In the genomic region with DNA sequence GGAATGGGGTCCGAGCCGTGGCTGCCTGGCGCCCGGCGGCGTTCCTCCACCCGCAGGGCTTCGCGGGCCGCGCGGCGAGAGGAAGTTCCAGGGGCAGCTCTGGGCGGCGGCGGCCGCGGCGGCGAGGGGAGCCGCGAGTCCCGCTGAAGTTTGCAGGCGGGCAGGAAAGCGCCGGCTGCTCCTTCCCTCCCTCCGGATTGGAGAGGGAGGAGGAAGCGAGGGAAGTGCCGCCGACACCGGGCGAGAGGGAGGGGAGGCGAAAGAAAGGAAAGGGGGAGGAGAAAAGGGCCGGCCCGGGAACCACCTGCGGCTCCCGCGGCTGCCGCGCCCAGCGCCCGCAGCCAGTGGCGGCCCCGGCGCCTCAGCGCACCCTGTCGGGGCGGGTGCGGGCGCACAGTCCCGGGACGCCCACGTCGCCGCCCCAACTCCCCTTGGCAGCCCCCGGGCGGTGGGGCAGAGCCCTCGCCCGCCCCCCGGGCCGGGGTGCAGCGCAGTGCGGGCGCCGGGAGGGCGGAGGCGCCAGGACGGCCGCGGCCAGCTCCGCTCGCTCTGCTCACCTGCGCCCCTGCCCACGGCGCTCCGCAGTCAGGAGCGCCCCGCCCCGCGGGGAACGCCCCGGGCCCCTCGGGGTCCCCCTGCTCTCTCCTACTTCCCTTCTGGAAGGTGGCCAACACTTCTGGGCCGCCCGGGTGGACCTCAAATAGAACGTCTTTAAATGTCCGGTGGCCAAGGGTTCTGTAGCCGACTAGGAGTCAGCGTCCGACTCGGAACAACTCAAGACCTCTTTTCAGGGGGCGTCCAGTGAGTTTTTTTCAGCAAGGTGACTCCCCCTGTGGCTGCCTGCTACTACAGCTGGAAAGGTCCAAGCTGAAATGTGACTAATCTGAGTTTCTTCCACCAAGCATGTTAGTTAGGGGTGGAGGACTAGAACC, we compare ENCODE assay signal across 8 cellular contexts.
DNase-seq lines count a peak whose midpoint lies in the region; ATAC-seq and TF ChIP-seq lines count a peak whose summit lies in the region.

No MANE protein-coding gene starts in this region.

- H3K27ac ChIP-seq in aorta (ENCODE audit: low read depth in 1 of 2, low read length in 2 of 2), result no peak overlapping the region

- peak; percentile 44 for ATAC-seq in HG03521 (IDR thresholded peaks at IDR 0.05; ENCODE audit: unreplicated experiment)
- peak; percentile 55 for ATAC-seq in aorta (ENCODE audit: low FRiP score)

- peak overlapping the region; percentile 92 for H3K4me3 Mint-ChIP-seq in neural crest cell

- intact Hi-C loops in aorta (cut with DNase I), result loop anchor here (5.0 kb wide), 3 partner anchors 74 to 101 kb away; a partner anchor contains a TSS

- WGBS in aorta, 2 donors, result 1 to 2% methylated on average over 38 to 92 of the region's 92 CpGs

- peak overlapping the region; percentile 74 for H3K4me3 ChIP-seq in NT2/D1 (ENCODE audit: insufficient read length, low read depth)
- peak overlapping the region; percentile 65 to 78 for H3K4me3 ChIP-seq in aorta (ENCODE audit: low read length in 2 of 2)

- H3K27me3 ChIP-seq in NT2/D1 (ENCODE audit: insufficient read depth, insufficient read length) (no peaks in the 10 kb centered on the region), aorta (ENCODE audit: control insufficient read depth in 1 of 2, insufficient read depth in 2 of 2, low read length in 1 of 2) (no peaks in the 10 kb centered on the region)

- DNase-seq in DMS153 (lab: John Stamatoyannopoulos, UW) (peak; percentile 70), GM20000 (ENCODE audit: low spot score) (peak; percentile 84), NT2/D1 (ENCODE audit: low read depth, low spot score) (peak; percentile 54), germinal center (ENCODE audit: low spot score) (peak; percentile 67), neural crest cell (ENCODE audit: low read depth, low spot score) (peak; percentile 49), aorta (peak; percentile 79 to 85)
- DNase-seq in activated effector memory CD4-positive, alpha-beta T cell treated with Interleukin-2 at 50 U/mL for 16 hours, result peak; percentile 5

- no peaks in the 10 kb centered on the region for H3K4me1 ChIP-seq in NT2/D1 (ENCODE audit: insufficient read depth, insufficient read length)
- no peaks in the 10 kb centered on the region for H3K4me1 ChIP-seq in aorta (ENCODE audit: control insufficient read depth in 1 of 2, insufficient read depth in 2 of 2, low read length in 2 of 2)

- H3K27ac Mint-ChIP-seq in neural crest cell (ENCODE audit: unreplicated experiment), result no peak overlapping the region

- no peak for TF ChIP-seq CTCF in GM20000 (IDR thresholded peaks at IDR 0.05; ENCODE audit: extremely low read depth, missing control alignments)
- no peak for TF ChIP-seq CTCF in neural crest cell (conservative IDR thresholded peaks at IDR 0.05)

- H3K36me3 ChIP-seq in NT2/D1 (ENCODE audit: insufficient read depth, insufficient read length, low read length), result no peaks in the 10 kb centered on the region
- H3K36me3 ChIP-seq in aorta (ENCODE audit: control insufficient read depth in 1 of 2, insufficient read depth in 2 of 2, low read length in 1 of 2), result no peaks in the 10 kb centered on the region

- H3K27me3 Mint-ChIP-seq in neural crest cell (ENCODE audit: low read depth), result peaks cover 27% of the 10 kb centered on the region

- H3K36me3 Mint-ChIP-seq in neural crest cell (ENCODE audit: low read depth), result no peaks in the 10 kb centered on the region

- peak overlapping the region; percentile 89 for H3K9ac ChIP-seq in NT2/D1 (ENCODE audit: insufficient read length, low read depth)

- H3K9me3 Mint-ChIP-seq in neural crest cell, result no peaks in the 10 kb centered on the region

- no peaks in the 10 kb centered on the region for H3K9me3 ChIP-seq in NT2/D1 (ENCODE audit: insufficient read depth, low read length)
- H3K9me3 ChIP-seq in aorta (ENCODE audit: control insufficient read depth, low read length), result no peaks in the 10 kb centered on the region

- peaks cover 13% of the 10 kb centered on the region for H3K4me1 Mint-ChIP-seq in neural crest cell

Comparison
In these comparisons a context has a peak if more than half of its experiments do, and no peak if none do; other contexts are left out.
1. DNase-seq: peak in every context shown above with its lines; median percentile 84 in GM20000; 82 in aorta; 70 in DMS153; 67 in germinal center; 54 in NT2/D1; 49 in neural crest cell; 5 in activated effector memory CD4-positive, alpha-beta T cell treated with Interleukin-2 at 50 U/mL for 16 hours.